In the genomic region with DNA sequence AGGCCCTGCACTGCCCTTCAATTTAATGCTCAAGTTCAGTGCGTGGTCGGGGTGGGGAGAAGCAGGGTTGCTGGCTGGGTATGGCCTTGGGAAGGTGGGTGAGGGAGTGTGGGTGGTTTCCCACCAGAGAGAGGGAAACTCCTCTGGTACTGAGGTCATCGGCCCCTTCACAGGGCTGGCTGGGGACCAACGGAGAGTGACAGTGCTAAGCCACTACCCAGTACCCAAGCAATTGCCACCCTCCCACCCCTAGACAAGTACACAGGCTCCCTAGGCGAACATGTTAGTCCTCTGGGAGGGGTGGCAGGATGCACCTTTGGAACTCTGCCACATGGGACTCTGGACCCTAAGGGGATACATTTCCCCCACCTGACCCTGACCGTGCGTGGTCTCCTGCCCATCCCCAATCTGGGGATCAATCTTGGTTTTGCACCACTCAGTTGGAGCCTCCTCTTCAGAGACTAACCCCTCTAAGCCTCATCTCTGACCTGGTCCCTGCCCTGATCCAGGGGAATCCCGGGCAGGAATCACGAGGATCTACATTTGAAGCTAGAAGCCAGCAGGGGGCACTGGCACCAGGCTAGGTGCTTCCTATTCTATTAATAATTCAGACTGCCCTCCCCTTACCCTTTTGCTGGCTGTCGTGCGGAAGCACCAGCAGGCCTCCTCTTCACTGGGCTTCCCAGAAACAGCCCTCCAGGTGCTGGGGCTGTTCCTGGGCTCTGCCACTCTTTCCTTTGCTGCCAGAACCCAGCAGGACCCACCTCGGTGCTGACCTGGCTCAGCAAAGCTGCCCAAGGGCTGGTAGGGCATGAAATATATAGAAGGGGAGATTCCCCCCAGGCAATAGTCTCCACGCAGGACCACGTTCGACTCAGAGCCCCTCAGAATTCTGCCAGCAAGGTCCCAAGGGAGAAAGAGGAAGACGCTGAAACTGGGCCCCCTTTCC, we compare ENCODE assay signal across 9 cellular contexts.
A peak's percentile ranks its signal among the peaks of the same experiment; 100 is the strongest.
DNase-seq lines count a peak whose midpoint lies in the region; ATAC-seq and TF ChIP-seq lines count a peak whose summit lies in the region.
"Had no signal": no experiment of that assay in that cellular context is flagged by ENCODE, and none has a peak within 500 bp of the region (broad histone marks: within the 10 kb centered on the region; RNA-seq: fewer than 3 reads in every experiment).

No MANE protein-coding gene starts in this region.

- TF ChIP-seq POLR2A in gastroesophageal sphincter (IDR thresholded peaks at IDR 0.05) = no peak

- DNase-seq in 8988T = peak; percentile 69
- no peak for DNase-seq in RWPE1 (ENCODE audit: low spot score)
- DNase-seq in left ventricle myocardium superior = no peak
- DNase-seq in SKM-1 (lab: John Stamatoyannopoulos, UW; ENCODE audit: unreplicated experiment) = no peak
- DNase-seq: GDM1 had no signal

- H3K27me3 ChIP-seq in gastroesophageal sphincter = no peaks in the 10 kb centered on the region

- H3K27ac ChIP-seq in RWPE1 (peak overlapping the region; percentile 12; the same call in 1 of the 2 replicates), gastroesophageal sphincter (no peak overlapping the region)

- intact Hi-C loops in left ventricle myocardium superior (cut with micrococcal nuclease) = no loop called here

- no peaks in the 10 kb centered on the region for H3K9me3 ChIP-seq in gastroesophageal sphincter

- TF ChIP-seq CTCF in RWPE1 (conservative IDR thresholded peaks at IDR 0.05; ENCODE audit: low read depth) = no peak
- TF ChIP-seq CTCF in gastroesophageal sphincter (IDR thresholded peaks at IDR 0.05) = peak in 2 of 4 experiments; percentile 3 to 53

- peak; percentile 46 for ATAC-seq in GM21360 (IDR thresholded peaks at IDR 0.05; ENCODE audit: unreplicated experiment)
- peak; percentile 57 for ATAC-seq in left ventricle myocardium superior
- ATAC-seq in GM19397 (IDR thresholded peaks at IDR 0.05; ENCODE audit: unreplicated experiment) = no peak
- ATAC-seq in gastroesophageal sphincter = no peak
- ATAC-seq in HG03442 (IDR thresholded peaks at IDR 0.05; ENCODE audit: unreplicated experiment) = no peak

- H3K4me1 ChIP-seq in gastroesophageal sphincter = peaks cover 0 to 5% (median 0%) of the 10 kb centered on the region in 3 donors

- CTCF ChIA-PET in RWPE1 (lab: Yijun Ruan, JAX) = interaction anchor here (0.6 kb wide), 1 partner anchor 23 kb away, joined by 4 read pairs; no protein-coding TSS in a partner anchor

- no peak for TF ChIP-seq EP300 in gastroesophageal sphincter (IDR thresholded peaks at IDR 0.05)

- H3K36me3 ChIP-seq in gastroesophageal sphincter = no peaks in the 10 kb centered on the region

- no peak overlapping the region for H3K4me3 ChIP-seq in gastroesophageal sphincter

- POLR2A ChIA-PET in RWPE1 (lab: Yijun Ruan, JAX; ENCODE audit: low non-redundant PET) = no interaction called here

- 60% methylated on average over 8 of the region's 16 CpGs; no CpG with 5 or more reads in 1 of the 2 donors for WGBS in gastroesophageal sphincter (ENCODE audit: low coverage in 1 of 2), 2 donors

Comparison
In these comparisons a context has a peak if more than half of its experiments do, and no peak if none do; other contexts are left out.
1. ATAC-seq: peak in GM21360 (single experiment) and left ventricle myocardium superior (single experiment); none in GM19397 (single experiment), gastroesophageal sphincter (single experiment) and HG03442 (single experiment).